ENCODE assay signal across 14 cellular contexts in the genomic region with DNA sequence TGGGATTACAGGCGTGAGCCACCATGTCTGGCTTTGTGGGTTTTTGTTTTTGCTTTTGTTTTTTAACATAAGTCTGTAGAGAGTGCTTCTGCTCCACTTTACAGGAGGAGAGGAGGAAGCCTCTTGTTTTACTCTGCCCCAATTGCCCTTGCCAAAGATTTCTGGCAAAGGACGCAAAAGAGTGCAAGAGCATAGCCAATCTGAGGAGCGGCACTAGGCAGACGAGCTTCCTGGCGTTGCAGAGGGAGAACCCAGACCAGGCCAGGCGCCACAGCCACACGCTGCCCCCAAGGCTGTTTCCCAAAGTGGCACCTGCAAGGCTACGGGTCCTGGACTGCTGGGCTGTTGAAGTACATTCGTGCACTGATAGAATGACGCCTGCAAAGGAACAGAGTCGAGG.
DNase-seq lines count a peak whose midpoint lies in the region; ATAC-seq, FAIRE-seq and TF ChIP-seq lines count a peak whose summit lies in the region.
"Had no signal": no experiment of that assay in that cellular context is flagged by ENCODE, and none has a peak within 500 bp of the region (broad histone marks: within the 10 kb centered on the region; RNA-seq: fewer than 3 reads in every experiment).

No MANE protein-coding gene starts in this region.

- intact Hi-C loops in mammary epithelial cell (cut with micrococcal nuclease), result no loop called here
- intact Hi-C loops in breast epithelium (cut with DNase I; ENCODE audit: low total_unique reads), result no loop called here
- intact Hi-C loops in IMR-90 (cut with micrococcal nuclease), result no loop called here

- H3K27me3 Mint-ChIP-seq in endodermal cell (ENCODE audit: insufficient read depth), result peaks cover 16% of the 10 kb centered on the region
- no peaks in the 10 kb centered on the region for H3K27me3 Mint-ChIP-seq in osteocyte (ENCODE audit: unreplicated experiment)
- H3K27me3 Mint-ChIP-seq: CD4-positive, alpha-beta T cell had no signal

- no peaks in the 10 kb centered on the region for H3K9me3 Mint-ChIP-seq in endodermal cell
- no peaks in the 10 kb centered on the region for H3K9me3 Mint-ChIP-seq in osteocyte (ENCODE audit: unreplicated experiment)
- H3K9me3 Mint-ChIP-seq: CD4-positive, alpha-beta T cell; H9 had no signal

- CTCF ChIA-PET in mammary epithelial cell (lab: Charles Lee; ENCODE audit: low non-redundant PET), result no interaction called here
- CTCF ChIA-PET in IMR-90 (lab: Yijun Ruan, JAX), result no interaction called here

- no peak overlapping the region for H4K8ac ChIP-seq in IMR-90 (ENCODE audit: low read depth in 2 of 2, low read length in 2 of 2)
- H4K8ac ChIP-seq in neuronal stem cell (ENCODE audit: low read depth, low read length), result no peak overlapping the region

- H3K18ac ChIP-seq in IMR-90 (ENCODE audit: low read depth, low read length) (no peak overlapping the region), neuronal stem cell (ENCODE audit: low read length) (peak overlapping the region; percentile 77)

- TF ChIP-seq CTCF in mammary epithelial cell (conservative IDR thresholded peaks at IDR 0.05 in 1 of 2, IDR thresholded peaks at IDR 0.05 in 1 of 2; ENCODE audit: extremely low read depth in 1 of 2, insufficient read depth in 1 of 2, low read depth in 1 of 2, low read length in 2 of 2) (no peak), breast epithelium (IDR thresholded peaks at IDR 0.05) (no peak), IMR-90 (conservative IDR thresholded peaks at IDR 0.05; ENCODE audit: low read depth, low read length) (no peak), endodermal cell (conservative IDR thresholded peaks at IDR 0.05) (no peak), osteocyte (IDR thresholded peaks at IDR 0.05) (no peak)

- peaks cover 15% of the 10 kb centered on the region for H3K4me1 Mint-ChIP-seq in endodermal cell
- peaks cover 5% of the 10 kb centered on the region for H3K4me1 Mint-ChIP-seq in osteocyte (ENCODE audit: unreplicated experiment)
- H3K4me1 Mint-ChIP-seq: B cell had no signal

- H4K5ac ChIP-seq in IMR-90 (ENCODE audit: low read depth, low read length), result no peak overlapping the region

- H3K9ac ChIP-seq in mammary epithelial cell (ENCODE audit: insufficient read depth, low read length) (no peak overlapping the region), IMR-90 (ENCODE audit: low read depth, low read length) (no peak overlapping the region), endodermal cell (ENCODE audit: extremely low read depth, low read length, poor library complexity, severe bottlenecking) (no peak overlapping the region), neuronal stem cell (ENCODE audit: low read depth, low read length, poor library complexity) (no peak overlapping the region)

- no peak overlapping the region for H3K56ac ChIP-seq in IMR-90 (ENCODE audit: extremely low read depth, insufficient read depth, low read length)

- H3K79me1 ChIP-seq in IMR-90 (ENCODE audit: low read depth in 1 of 2, low read length in 2 of 2), result no peaks in the 10 kb centered on the region
- no peaks in the 10 kb centered on the region for H3K79me1 ChIP-seq in neuronal stem cell (ENCODE audit: low read depth, low read length)

- H3K4me2 ChIP-seq in mammary epithelial cell (ENCODE audit: insufficient read depth, low read depth, low read length), result no peak overlapping the region
- H3K4me2 ChIP-seq in IMR-90 (ENCODE audit: low read depth, low read length), result no peak overlapping the region
- no peak overlapping the region for H3K4me2 ChIP-seq in neuronal stem cell (ENCODE audit: insufficient read depth, low read length, poor library complexity, severe bottlenecking)

- no peak overlapping the region for H3K27ac ChIP-seq in mammary epithelial cell (ENCODE audit: insufficient read depth, low read depth, low read length)
- H3K27ac ChIP-seq in breast epithelium, result peak overlapping the region in 1 of 2 donors; percentile 7
- H3K27ac ChIP-seq in IMR-90 (ENCODE audit: insufficient read depth, low read length), result no peak overlapping the region
- H3K27ac ChIP-seq in endodermal cell (ENCODE audit: low read depth, low read length), result no peak overlapping the region
- H3K27ac ChIP-seq in neuronal stem cell (replicated peaks; ENCODE audit: low read length), result no peak overlapping the region

- BruUV-seq in mammary epithelial cell (replicated peaks; lab: Mats Ljungman, UMichigan), result no TSS peak
- BruUV-seq in IMR-90 (replicated peaks; lab: Mats Ljungman, UMichigan), result no TSS peak

- H2BK20ac ChIP-seq in IMR-90 (ENCODE audit: low read depth, low read length), result no peak overlapping the region

- H3K14ac ChIP-seq in IMR-90 (replicated peaks; ENCODE audit: low read depth, low read length) (no peak overlapping the region), neuronal stem cell (ENCODE audit: low read length) (peak overlapping the region; percentile 40)

- POLR2A ChIA-PET in IMR-90 (lab: Charles Lee; ENCODE audit: unreplicated experiment), result no interaction called here

- 0 out of 2 replicates have a peak overlapping the region, but pooled peaks have one; percentile 49 for H2AK5ac ChIP-seq in IMR-90 (ENCODE audit: low read depth, low read length)
- H2AK5ac ChIP-seq in neuronal stem cell (ENCODE audit: low read depth, low read length), result no peak overlapping the region

- ATAC-seq in IMR-90 (ENCODE audit: low read depth), result no peak

- H3K23ac ChIP-seq in IMR-90 (ENCODE audit: low read depth, low read length), result no peak overlapping the region
- no peak overlapping the region for H3K23ac ChIP-seq in neuronal stem cell (ENCODE audit: low read depth, low read length, poor library complexity)

- H3K4me3 Mint-ChIP-seq in endodermal cell (no peak overlapping the region), osteocyte (ENCODE audit: unreplicated experiment) (no peak overlapping the region)
- H3K4me3 Mint-ChIP-seq: B cell; CD4-positive, alpha-beta T cell; H9 had no signal

- H3K4ac ChIP-seq in IMR-90 (ENCODE audit: low read depth, low read length), result no peak overlapping the region
- no peak overlapping the region for H3K4ac ChIP-seq in neuronal stem cell (ENCODE audit: low read length)

- H2BK120ac ChIP-seq in IMR-90 (ENCODE audit: low read depth, low read length), result no peak overlapping the region
- H2BK120ac ChIP-seq in neuronal stem cell (ENCODE audit: low read depth, low read length), result no peak overlapping the region

- WGBS in mammary epithelial cell (ENCODE audit: low coverage, missing lambda C conversion rate), result 58% methylated on average over 11 of the region's 11 CpGs
- WGBS in IMR-90 (ENCODE audit: extremely low coverage in 2 of 2, insufficient read length in 1 of 2), 2 experiments, result 94% methylated on average over 6 of the region's 11 CpGs; no CpG with 5 or more reads in 1 of the 2 experiments
- WGBS in endodermal cell (ENCODE audit: insufficient coverage in 1 of 2, insufficient read length in 1 of 2), 2 experiments, result 94 to 98% methylated on average over 6 to 11 of the region's 11 CpGs
- WGBS in neuronal stem cell (ENCODE audit: extremely low coverage in 2 of 2, insufficient read length in 2 of 2, insufficient replicate concordance in 1 of 2), 2 donors, result no CpG with 5 or more reads among the region's 11 CpGs

- TF ChIP-seq POLR2A in breast epithelium (IDR thresholded peaks at IDR 0.05) (no peak), IMR-90 (IDR thresholded peaks at IDR 0.05; ENCODE audit: low read depth, low read length) (no peak)

- no peak overlapping the region; the same call in 2 of the 3 replicates for H2BK15ac ChIP-seq in IMR-90 (ENCODE audit: low read depth, low read length)
- peak overlapping the region; percentile 30 for H2BK15ac ChIP-seq in neuronal stem cell (ENCODE audit: low read length)

- H2BK5ac ChIP-seq in IMR-90 (ENCODE audit: low read depth, low read length, poor library complexity, severe bottlenecking) (no peak overlapping the region), neuronal stem cell (ENCODE audit: low read length) (no peak overlapping the region)

- H3K9me1 ChIP-seq in IMR-90 (ENCODE audit: insufficient read depth, low read length), result peaks cover 4% of the 10 kb centered on the region; the same call in 1 of the 2 replicates

- dilution Hi-C loops in mammary epithelial cell (cut with HindIII; ENCODE audit: low sequenced_read_pairs) (no loop called here), IMR-90 (cut with HindIII; ENCODE audit: low sequenced_read_pairs, unreplicated experiment) (no loop called here)

- H3K27ac Mint-ChIP-seq in endodermal cell (no peak overlapping the region), osteocyte (ENCODE audit: unreplicated experiment) (no peak overlapping the region)
- H3K27ac Mint-ChIP-seq: B cell; CD4-positive, alpha-beta T cell; H9 had no signal

- FAIRE-seq in HTR-8/SVneo (lab: Jason Lieb, UNC), result no peak

- no peaks in the 10 kb centered on the region for H4K20me1 ChIP-seq in mammary epithelial cell (ENCODE audit: insufficient read depth, low read length)
- no peaks in the 10 kb centered on the region for H4K20me1 ChIP-seq in IMR-90 (ENCODE audit: insufficient read depth, low read length)

- H3K4me3 ChIP-seq in mammary epithelial cell (replicated peaks in 1 of 3; ENCODE audit: insufficient read depth in 1 of 3, low read depth in 2 of 3, low read length in 3 of 3) (no peak overlapping the region), breast epithelium (no peak overlapping the region), IMR-90 (ENCODE audit: insufficient read depth, low read depth, low read length) (no peak overlapping the region), endodermal cell (ENCODE audit: low read length) (no peak overlapping the region), neuronal stem cell (ENCODE audit: low read length in 2 of 2) (no peak overlapping the region)

- H3K9me3 ChIP-seq in mammary epithelial cell (replicated peaks; ENCODE audit: insufficient read depth, low read length), result no peaks in the 10 kb centered on the region
- no peaks in the 10 kb centered on the region for H3K9me3 ChIP-seq in breast epithelium
- no peaks in the 10 kb centered on the region for H3K9me3 ChIP-seq in IMR-90 (ENCODE audit: control insufficient read depth, insufficient read depth, low read length)
- H3K9me3 ChIP-seq in endodermal cell (ENCODE audit: control insufficient read depth, low read length), result no peaks in the 10 kb centered on the region
- no peaks in the 10 kb centered on the region for H3K9me3 ChIP-seq in neuronal stem cell (replicated peaks in 1 of 2; ENCODE audit: control insufficient read depth in 2 of 2, insufficient read depth in 1 of 2, low read depth in 1 of 2, low read length in 2 of 2)

- in situ Hi-C loops in mammary epithelial cell (cut with MboI; ENCODE audit: low sequenced_read_pairs in 2 of 2), result no loop called here
- in situ Hi-C loops in IMR-90 (cut with MboI; ENCODE audit: low sequenced_read_pairs), result no loop called here

- H3K36me3 Mint-ChIP-seq in endodermal cell (ENCODE audit: low read depth) (no peaks in the 10 kb centered on the region), osteocyte (ENCODE audit: unreplicated experiment) (no peaks in the 10 kb centered on the region)

- H2AFZ ChIP-seq in mammary epithelial cell (ENCODE audit: low read depth, low read length) (peak overlapping the region; percentile 33), IMR-90 (replicated peaks; ENCODE audit: low read length, poor library complexity) (no peak overlapping the region), neuronal stem cell (ENCODE audit: low read length) (no peak overlapping the region)

- peak overlapping the region; percentile 51 for H2AK9ac ChIP-seq in IMR-90 (replicated peaks; ENCODE audit: low read depth, low read length, poor library complexity)

- H3K79me2 ChIP-seq in mammary epithelial cell (ENCODE audit: insufficient read depth, low read length), result no peaks in the 10 kb centered on the region

- no peak overlapping the region for H4K91ac ChIP-seq in IMR-90 (ENCODE audit: insufficient read depth, low read depth, low read length)
- no peak overlapping the region for H4K91ac ChIP-seq in neuronal stem cell (ENCODE audit: low read depth, low read length, poor library complexity)

- TF ChIP-seq RAD21 in IMR-90 (IDR thresholded peaks at IDR 0.05; ENCODE audit: low read length), result no peak

- no peak overlapping the region for H2BK12ac ChIP-seq in neuronal stem cell (ENCODE audit: low read length)

- H3K36me3 ChIP-seq in mammary epithelial cell (ENCODE audit: insufficient read depth, low read length), result no peaks in the 10 kb centered on the region
- H3K36me3 ChIP-seq in breast epithelium, result no peaks in the 10 kb centered on the region
- H3K36me3 ChIP-seq in IMR-90 (ENCODE audit: control insufficient read depth, insufficient read depth, low read length), result no peaks in the 10 kb centered on the region
- no peaks in the 10 kb centered on the region for H3K36me3 ChIP-seq in endodermal cell (ENCODE audit: control insufficient read depth, insufficient read depth, low read length)
- H3K36me3 ChIP-seq in neuronal stem cell (replicated peaks in 1 of 2; ENCODE audit: control insufficient read depth in 2 of 2, insufficient read depth in 2 of 2, low read length in 2 of 2), result no peaks in the 10 kb centered on the region

- no peaks in the 10 kb centered on the region for H3K4me1 ChIP-seq in mammary epithelial cell (ENCODE audit: insufficient read depth, low read length)
- H3K4me1 ChIP-seq in breast epithelium, result no peaks in the 10 kb centered on the region
- H3K4me1 ChIP-seq in IMR-90 (ENCODE audit: control insufficient read depth, insufficient read depth, low read length), result peaks cover 3% of the 10 kb centered on the region; the same call in 1 of the 2 replicates
- peaks cover 6% of the 10 kb centered on the region for H3K4me1 ChIP-seq in endodermal cell (ENCODE audit: control insufficient read depth, insufficient read depth, low read length)
- H3K4me1 ChIP-seq in neuronal stem cell (ENCODE audit: control insufficient read depth in 2 of 2, insufficient read depth in 1 of 2, low read depth in 1 of 2, low read length in 2 of 2), result peaks cover 0 to 5% of the 10 kb centered on the region in 2 donors

- DNase-seq in mammary epithelial cell, result no peak
- DNase-seq in breast epithelium (ENCODE audit: low spot score in 2 of 2), result no peak
- no peak for DNase-seq in IMR-90
- peak; percentile 38 for DNase-seq in endodermal cell
- no peak for DNase-seq in neuronal stem cell (ENCODE audit: low spot score)
- no peak for DNase-seq in osteocyte (ENCODE audit: extremely low spot score, unreplicated experiment)
- DNase-seq in HTR-8/SVneo (ENCODE audit: insufficient read length, low spot score), result no peak
- DNase-seq in NCI-H2081 treated with DMSO at 0.1 percent for 48 hours (lab: John Stamatoyannopoulos, UW), result no peak
- DNase-seq: C1 segment of cervical spinal cord; Calu3; CD4-positive, alpha-beta T cell; DMS 273 treated with DMSO at 0.1 percent for 48 hours; H9 had no signal

- H3K27me3 ChIP-seq in mammary epithelial cell (ENCODE audit: insufficient read depth, low read length) (no peaks in the 10 kb centered on the region), breast epithelium (no peaks in the 10 kb centered on the region), IMR-90 (ENCODE audit: control insufficient read depth, insufficient read depth, low read length) (no peaks in the 10 kb centered on the region), endodermal cell (ENCODE audit: control insufficient read depth, insufficient read depth, low read length, poor library complexity, severe bottlenecking) (peaks cover 20% of the 10 kb centered on the region), neuronal stem cell (ENCODE audit: control insufficient read depth in 3 of 3, insufficient read depth in 3 of 3, low read depth in 1 of 3, low read length in 3 of 3) (no peaks in the 10 kb centered on the region)
